Comparison of ENCODE assay signal across 19 cellular contexts in genomic region chr14:100836053-100836805, GRCh38. TPM values are rescaled to one million over a fixed set of nuclear protein-coding genes. Genes with fewer than 3 reads are reported as not detected.
DNase-seq lines count a peak whose midpoint lies in the region; ATAC-seq and TF ChIP-seq lines count a peak whose summit lies in the region.
"Had no signal": no experiment of that assay in that cellular context is flagged by ENCODE, and none has a peak within 500 bp of the region (broad histone marks: within the 10 kb centered on the region; RNA-seq: fewer than 3 reads in every experiment).

No MANE protein-coding gene starts in this region.

- no peak overlapping the region for H2BK5ac ChIP-seq in H9 (ENCODE audit: insufficient read length, low read length)

- H4K8ac ChIP-seq in H9 (replicated peaks; ENCODE audit: insufficient read length, low read depth, low read length), result no peak overlapping the region

- H3K79me2 ChIP-seq in osteoblast (ENCODE audit: insufficient read depth, low read length), result peaks cover 95% of the 10 kb centered on the region
- H3K79me2 ChIP-seq in H9 (ENCODE audit: insufficient read depth, low read length), result no peaks in the 10 kb centered on the region

- ATAC-seq in WTC11 (no peak), lung (ENCODE audit: insufficient read depth, low FRiP score) (peak; percentile 1), HG03469 (IDR thresholded peaks at IDR 0.05; ENCODE audit: unreplicated experiment) (no peak)
- ATAC-seq: CD8-positive, alpha-beta T cell had no signal

- H4K20me1 ChIP-seq in BLaER1 (no peaks in the 10 kb centered on the region), osteoblast (ENCODE audit: insufficient read depth, low read length) (peaks cover 29% of the 10 kb centered on the region), H9 (ENCODE audit: control insufficient read depth, insufficient read depth, insufficient read length) (no peaks in the 10 kb centered on the region)

- H3K4me2 ChIP-seq in BLaER1 (peak overlapping the region; percentile 87), osteoblast (ENCODE audit: insufficient read depth, low read length) (no peak overlapping the region), H9 (ENCODE audit: insufficient read depth, insufficient read length, low read length) (no peak overlapping the region)

- DNase-seq in WTC11 (ENCODE audit: low spot score) (no peak), lung (ENCODE audit: low spot score) (no peak), osteoblast (ENCODE audit: insufficient read length, low spot score, missing footprints) (peak; percentile 63), NOMO-1 (lab: John Stamatoyannopoulos, UW; ENCODE audit: unreplicated experiment in 2 of 2) (no peak), nucleus accumbens (lab: John Stamatoyannopoulos, UW) (no peak), H9 (no peak)
- DNase-seq: ACHN; CD8-positive, alpha-beta T cell; COR-L47; DND-41; GDM1; GOT3 had no signal

- H2BK120ac ChIP-seq in H9 (ENCODE audit: low read depth, low read length, poor library complexity, severe bottlenecking), result no peak overlapping the region

- H3K9me3 ChIP-seq in BLaER1, result no peaks in the 10 kb centered on the region
- H3K9me3 ChIP-seq in lung (ENCODE audit: control insufficient read depth in 2 of 2, insufficient read depth in 1 of 2, low read length in 1 of 2), result no peaks in the 10 kb centered on the region
- no peaks in the 10 kb centered on the region for H3K9me3 ChIP-seq in osteoblast (ENCODE audit: low read depth, low read length)
- no peaks in the 10 kb centered on the region for H3K9me3 ChIP-seq in H9 (ENCODE audit: control insufficient read depth, low read depth, low read length)
- H3K9me3 ChIP-seq: HAP-1 had no signal

- H2AFZ ChIP-seq in osteoblast (ENCODE audit: low read length) (no peak overlapping the region), H9 (ENCODE audit: low read length) (no peak overlapping the region)

- H4K5ac ChIP-seq in H9 (ENCODE audit: insufficient read length, low read depth, low read length), result no peak overlapping the region

- POLR2A ChIA-PET in WTC11 (lab: Charles Lee), result no interaction called here

- no peak overlapping the region for H3K4ac ChIP-seq in H9 (ENCODE audit: low read depth, low read length)

- no peaks in the 10 kb centered on the region for H3K23me2 ChIP-seq in H9 (ENCODE audit: insufficient read length, low read depth, low read length, poor library complexity, severe bottlenecking)

- H3K18ac ChIP-seq in H9 (ENCODE audit: insufficient read length, low read depth, low read length), result no peak overlapping the region

- H3T11ph ChIP-seq in H9 (ENCODE audit: low read length), result no peak overlapping the region

- H3K36me3 Mint-ChIP-seq in WTC11 (peaks cover 41% of the 10 kb centered on the region), H9 (ENCODE audit: insufficient read depth in 1 of 3, low read depth in 3 of 3) (no peaks in the 10 kb centered on the region)
- H3K36me3 Mint-ChIP-seq: CD8-positive, alpha-beta T cell; IgD-negative memory B cell had no signal

- no peaks in the 10 kb centered on the region for H3K79me1 ChIP-seq in H9 (ENCODE audit: insufficient read depth, low read depth, low read length, poor library complexity, severe bottlenecking)

- no peak overlapping the region for H2BK20ac ChIP-seq in H9 (ENCODE audit: low read depth, low read length, poor library complexity, severe bottlenecking)

- no peak overlapping the region for H3K23ac ChIP-seq in H9 (ENCODE audit: insufficient read length, low read depth, low read length)

- no peak overlapping the region for H2BK15ac ChIP-seq in H9 (ENCODE audit: low read depth, low read length)

- H3K27ac ChIP-seq in BLaER1, result no peak overlapping the region
- no peak overlapping the region for H3K27ac ChIP-seq in lung (ENCODE audit: low read depth in 1 of 2, low read length in 1 of 2)
- H3K27ac ChIP-seq in osteoblast (ENCODE audit: low read depth, low read length), result no peak overlapping the region
- H3K27ac ChIP-seq in H9 (ENCODE audit: insufficient read length, low read depth, low read length), result no peak overlapping the region
- H3K27ac ChIP-seq: C4-2B had no signal

- no peak overlapping the region; the same call in 1 of the 2 replicates for H3K4me3 ChIP-seq in BLaER1
- H3K4me3 ChIP-seq in lung, result no peak overlapping the region
- H3K4me3 ChIP-seq in osteoblast (ENCODE audit: insufficient read depth, low read length), result no peak overlapping the region
- H3K4me3 ChIP-seq: HAP-1 had no signal

- H3K27ac Mint-ChIP-seq in WTC11, result peak overlapping the region; percentile 50; the same call in 1 of the 2 replicates
- H3K27ac Mint-ChIP-seq in H9, result peak overlapping the region in 1 of 3 experiments; percentile 44; a peak in 2 of 7 replicates
- H3K27ac Mint-ChIP-seq: CD8-positive, alpha-beta T cell had no signal

- H3K9me3 Mint-ChIP-seq in WTC11, result 0 out of 2 replicates have a peak, but pooled peaks cover 4% of the 10 kb centered on the region
- H3K9me3 Mint-ChIP-seq in H9, result peaks cover 2 to 3% of the 10 kb centered on the region in 2 experiments; a peak in 3 of 5 replicates
- H3K9me3 Mint-ChIP-seq: CD8-positive, alpha-beta T cell had no signal

- H3K4me1 Mint-ChIP-seq in WTC11, result peaks cover 52% of the 10 kb centered on the region
- H3K4me1 Mint-ChIP-seq in H9, result peaks cover 52 to 68% of the 10 kb centered on the region in 2 experiments

- H3K4me3 Mint-ChIP-seq in WTC11, result no peak overlapping the region
- H3K4me3 Mint-ChIP-seq in H9, result no peak overlapping the region
- H3K4me3 Mint-ChIP-seq: CD8-positive, alpha-beta T cell; IgD-negative memory B cell had no signal

- H3K27me3 ChIP-seq in BLaER1, result no peaks in the 10 kb centered on the region; the same call in 1 of the 2 replicates
- H3K27me3 ChIP-seq in lung (ENCODE audit: control insufficient read depth, insufficient read depth), result no peaks in the 10 kb centered on the region
- H3K27me3 ChIP-seq in osteoblast (ENCODE audit: insufficient read depth, low read length), result no peaks in the 10 kb centered on the region
- no peaks in the 10 kb centered on the region for H3K27me3 ChIP-seq in H9 (ENCODE audit: insufficient read depth, low read length)

- H4K91ac ChIP-seq in H9 (ENCODE audit: insufficient read length, low read depth, low read length), result no peak overlapping the region

- no peak overlapping the region for H2BK12ac ChIP-seq in H9 (ENCODE audit: insufficient read length, low read depth, low read length)

- H3K14ac ChIP-seq in H9 (ENCODE audit: insufficient read depth, low read length), result no peak overlapping the region

- CTCF ChIA-PET in WTC11 (lab: Charles Lee), result interaction anchor here (0.7 to 1.3 kb wide), 3 partner anchors 11 to 127 kb away, joined by 3 read pairs; no protein-coding TSS in a partner anchor

- H3K56ac ChIP-seq in H9 (ENCODE audit: insufficient read length, low read depth, low read length), result no peak overlapping the region

- no peaks in the 10 kb centered on the region for H3K36me3 ChIP-seq in BLaER1
- H3K36me3 ChIP-seq in lung (ENCODE audit: control insufficient read depth in 2 of 2, insufficient read depth in 2 of 2, low read length in 2 of 2), result no peaks in the 10 kb centered on the region
- peaks cover 73% of the 10 kb centered on the region for H3K36me3 ChIP-seq in osteoblast (ENCODE audit: insufficient read depth, low read length)
- H3K36me3 ChIP-seq: HAP-1 had no signal

- peaks cover 8% of the 10 kb centered on the region for H3K27me3 Mint-ChIP-seq in WTC11 (ENCODE audit: low read depth)
- H3K27me3 Mint-ChIP-seq in H9 (ENCODE audit: low read depth), result peaks cover 8% of the 10 kb centered on the region

- TF ChIP-seq CTCF in WTC11 (IDR thresholded peaks at IDR 0.05), result no peak
- TF ChIP-seq CTCF in lung (IDR thresholded peaks at IDR 0.05; ENCODE audit: control extremely low read depth, extremely low read depth), result no peak
- TF ChIP-seq CTCF in osteoblast (IDR thresholded peaks at IDR 0.05; ENCODE audit: extremely low read depth, low read depth, low read length), result no peak
- TF ChIP-seq CTCF in H9 (conservative IDR thresholded peaks at IDR 0.05), result no peak

- no peak overlapping the region for H3K9ac ChIP-seq in BLaER1
- no peak overlapping the region for H3K9ac ChIP-seq in H9 (ENCODE audit: extremely low read depth, insufficient read length, low read length)

- peaks cover 42% of the 10 kb centered on the region for H3K4me1 ChIP-seq in BLaER1
- H3K4me1 ChIP-seq in lung (ENCODE audit: control insufficient read depth in 2 of 2, insufficient read depth in 2 of 2, low read length in 2 of 2), result no peaks in the 10 kb centered on the region
- H3K4me1 ChIP-seq in osteoblast (ENCODE audit: insufficient read depth, low read length), result peaks cover 4% of the 10 kb centered on the region
- peaks cover 10% of the 10 kb centered on the region; the same call in 1 of the 2 replicates for H3K4me1 ChIP-seq in H9 (ENCODE audit: insufficient read depth, low read length)

- 87 to 89% methylated on average over 27 of the region's 27 CpGs for WGBS in lung, 2 donors
- no CpG with 5 or more reads among the region's 27 CpGs for WGBS in H9 (ENCODE audit: extremely low coverage, insufficient read length, low lambda C conversion rate)

- H2AK5ac ChIP-seq in H9 (ENCODE audit: insufficient read length, low read length), result no peak overlapping the region

RNA-seq across cellular contexts. Expression of gene MEG3, which starts 10.3 kb away (rescaled TPM):
- total RNA-seq in WTC11 (2021) (338 to 534 TPM (median 517 TPM) in 3 replicates), lung (100 to 1,000 TPM in 1 of 2 donors, 1 to 10 TPM in 1; 8.0 to 267 TPM), osteoblast (200 and 269 TPM in 2 replicates), H9 (2021) (0.52 TPM in 1 of 2 replicates, not detected in the other)
- polyA plus RNA-seq in lung, result 10 to 100 TPM in 1 of 2 donors, 1 to 10 TPM in 1; 5.9 to 21.6 TPM
- total RNA-seq: A172; CD8-positive, alpha-beta T cell; HT1080 had no signal
- polyA plus RNA-seq: IgD-negative memory B cell had no signal
